ENCODE assay signal across 21 cellular contexts in the genomic region with DNA sequence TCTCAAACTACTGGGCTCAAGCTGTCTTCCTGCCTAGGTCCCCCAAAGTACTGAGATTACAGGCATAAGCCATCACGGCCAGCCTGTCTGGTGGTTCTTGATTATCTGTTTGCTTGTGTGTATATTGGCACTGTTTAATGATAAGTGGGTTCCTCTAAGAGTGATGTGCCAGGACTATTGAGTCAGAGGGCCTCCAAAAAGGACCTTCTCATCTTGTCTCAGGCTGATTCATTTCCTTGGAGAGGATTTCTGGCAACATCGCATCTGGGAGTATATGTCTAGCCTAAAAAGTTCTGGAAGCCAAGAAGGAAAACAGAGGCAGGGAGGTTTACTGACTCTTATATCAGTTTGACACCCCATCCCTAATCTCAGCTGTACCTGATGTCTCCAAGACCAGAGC. TPM values are rescaled to one million over a fixed set of nuclear protein-coding genes. Genes with fewer than 3 reads are reported as not detected.
DNase-seq lines count a peak whose midpoint lies in the region; ATAC-seq, FAIRE-seq and TF ChIP-seq lines count a peak whose summit lies in the region.
"Had no signal": no experiment of that assay in that cellular context is flagged by ENCODE, and none has a peak within 500 bp of the region (broad histone marks: within the 10 kb centered on the region; RNA-seq: fewer than 3 reads in every experiment).

No MANE protein-coding gene starts in this region.

- H4K20me1 ChIP-seq in Loucy (ENCODE audit: insufficient read depth, low read length, poor library complexity, severe bottlenecking) (no peaks in the 10 kb centered on the region), smooth muscle cell (ENCODE audit: low read depth) (no peaks in the 10 kb centered on the region)

- H3K9me2 ChIP-seq in Loucy (replicated peaks; ENCODE audit: low read depth, low read length): no peaks in the 10 kb centered on the region

- H3K9me3 Mint-ChIP-seq in activated naive CD4-positive, alpha-beta T cell treated with anti-CD3 and anti-CD28 coated beads, Interleukin-2, amount 10 ng/mL, durations not matched to agents 7 days and 5 days: no peaks in the 10 kb centered on the region
- H3K9me3 Mint-ChIP-seq: type B pancreatic cell had no signal

- FAIRE-seq in bronchial epithelial cell (lab: Jason Lieb, UNC): no peak
- FAIRE-seq: H1 had no signal

- H3K9ac ChIP-seq in Loucy (ENCODE audit: low read depth, low read length, poor library complexity, severe bottlenecking) (no peak overlapping the region), smooth muscle cell (ENCODE audit: low read depth) (no peak overlapping the region)

- H3K9me3 ChIP-seq in Loucy (ENCODE audit: insufficient read depth, low read depth, low read length) (no peaks in the 10 kb centered on the region), neutrophil (no peaks in the 10 kb centered on the region), smooth muscle cell (replicated peaks; ENCODE audit: low read depth) (no peaks in the 10 kb centered on the region)
- H3K9me3 ChIP-seq: colonic mucosa, heart left ventricle, Peyer's patch had no signal

- H3K27ac ChIP-seq in neutrophil: peak overlapping the region; percentile 70
- H3K27ac ChIP-seq in smooth muscle cell (ENCODE audit: low read depth): no peak overlapping the region
- H3K27ac ChIP-seq: colonic mucosa, heart left ventricle, Peyer's patch, VCaP had no signal

- peak overlapping the region; percentile 97; the same call in 1 of the 2 replicates for H2AFZ ChIP-seq in Loucy (ENCODE audit: low read length)
- no peak overlapping the region for H2AFZ ChIP-seq in smooth muscle cell (ENCODE audit: low read depth)

- CTCF ChIA-PET in activated naive CD4-positive, alpha-beta T cell treated with anti-CD3 and anti-CD28 coated beads, Interleukin-2, amount 10 ng/mL, durations not matched to agents 7 days and 5 days (lab: Charles Lee): no interaction called here

- no peaks in the 10 kb centered on the region for H3K36me3 ChIP-seq in Loucy (ENCODE audit: insufficient read depth, low read length)
- H3K36me3 ChIP-seq in bronchial epithelial cell (ENCODE audit: control insufficient read depth, insufficient read depth, low read length): no peaks in the 10 kb centered on the region
- H3K36me3 ChIP-seq in neutrophil: no peaks in the 10 kb centered on the region
- H3K36me3 ChIP-seq in smooth muscle cell (ENCODE audit: low read depth): no peaks in the 10 kb centered on the region
- H3K36me3 ChIP-seq: colonic mucosa, heart left ventricle, Peyer's patch had no signal

- no peak overlapping the region for H3K27ac Mint-ChIP-seq in activated naive CD4-positive, alpha-beta T cell treated with anti-CD3 and anti-CD28 coated beads, Interleukin-2, amount 10 ng/mL, durations not matched to agents 7 days and 5 days
- H3K27ac Mint-ChIP-seq: type B pancreatic cell had no signal

- no peaks in the 10 kb centered on the region for H3K36me3 Mint-ChIP-seq in activated naive CD4-positive, alpha-beta T cell treated with anti-CD3 and anti-CD28 coated beads, Interleukin-2, amount 10 ng/mL, durations not matched to agents 7 days and 5 days
- H3K36me3 Mint-ChIP-seq: type B pancreatic cell had no signal

- H3K27me3 ChIP-seq in Loucy (ENCODE audit: insufficient read depth, low read length, poor library complexity, severe bottlenecking) (no peaks in the 10 kb centered on the region), bronchial epithelial cell (ENCODE audit: control insufficient read depth, insufficient read depth, low read length) (no peaks in the 10 kb centered on the region), neutrophil (peaks cover 8% of the 10 kb centered on the region), smooth muscle cell (ENCODE audit: low read depth) (no peaks in the 10 kb centered on the region)
- H3K27me3 ChIP-seq: colonic mucosa, heart left ventricle, Peyer's patch had no signal

- H3K79me2 ChIP-seq in Loucy (ENCODE audit: insufficient read depth, low read length) (no peaks in the 10 kb centered on the region), smooth muscle cell (ENCODE audit: low read depth) (no peaks in the 10 kb centered on the region)

- H3K27me3 Mint-ChIP-seq in activated naive CD4-positive, alpha-beta T cell treated with anti-CD3 and anti-CD28 coated beads, Interleukin-2, amount 10 ng/mL, durations not matched to agents 7 days and 5 days: peaks cover 5% of the 10 kb centered on the region
- H3K27me3 Mint-ChIP-seq: type B pancreatic cell had no signal

- TF ChIP-seq CTCF in Loucy (conservative IDR thresholded peaks at IDR 0.05; ENCODE audit: low read length): no peak
- TF ChIP-seq CTCF in bronchial epithelial cell (IDR thresholded peaks at IDR 0.05; ENCODE audit: insufficient read depth, low read length, severe bottlenecking): no peak
- TF ChIP-seq CTCF in neutrophil (IDR thresholded peaks at IDR 0.05): no peak
- TF ChIP-seq CTCF in smooth muscle cell (IDR thresholded peaks at IDR 0.05; ENCODE audit: borderline replicate concordance, insufficient read depth, poor library complexity, severe bottlenecking): no peak

- 71% methylated on average over 2 of the region's 2 CpGs for WGBS in smooth muscle cell (ENCODE audit: low lambda C conversion rate)

- DNase-seq in EL (peak; percentile 78), bronchial epithelial cell (ENCODE audit: low read depth) (peak; percentile 19), NCI-H1694 (lab: John Stamatoyannopoulos, UW) (no peak), smooth muscle cell (lab: John Stamatoyannopoulos, UW; ENCODE audit: unreplicated experiment) (no peak)
- no peak for DNase-seq in activated naive CD4-positive, alpha-beta T cell treated with anti-CD3 and anti-CD28 coated beads, Interleukin-2, amount 10 ng/mL, durations not matched to agents 7 days and 5 days
- DNase-seq: C1 segment of cervical spinal cord; colonic mucosa; heart left ventricle; islet precursor cell; KG1; NCI-H2171; NCI-H774; Peyer's patch; stimulated activated CD4-positive, alpha-beta T cell treated with anti-CD3 and anti-CD28 coated beads, Interleukin-15, amount 100 ng/mL, for 24 hours; stimulated activated naive CD8-positive, alpha-beta T cell treated with anti-CD3 and anti-CD28 coated beads, Interleukin-15, Interleukin-2, amounts not matched to agents 100 U/mL and 50 U/mL, for 24 hours had no signal

- no peak overlapping the region for H3K4me3 Mint-ChIP-seq in activated naive CD4-positive, alpha-beta T cell treated with anti-CD3 and anti-CD28 coated beads, Interleukin-2, amount 10 ng/mL, durations not matched to agents 7 days and 5 days
- H3K4me3 Mint-ChIP-seq: type B pancreatic cell had no signal

- H3F3A ChIP-seq in Loucy (ENCODE audit: low read depth) (no peaks in the 10 kb centered on the region), smooth muscle cell (ENCODE audit: low read depth) (no peaks in the 10 kb centered on the region)

- no peak for ATAC-seq in GM19351 (IDR thresholded peaks at IDR 0.05; ENCODE audit: unreplicated experiment)
- ATAC-seq: stimulated activated naive CD8-positive, alpha-beta T cell treated with anti-CD3 and anti-CD28 coated beads, Interleukin-15, Interleukin-2, amounts not matched to agents 100 U/mL and 50 U/mL, for 24 hours had no signal

- no peak overlapping the region for H3K4me2 ChIP-seq in Loucy (ENCODE audit: low read depth, low read length, poor library complexity, severe bottlenecking)
- H3K4me2 ChIP-seq in smooth muscle cell: no peak overlapping the region

- no peak overlapping the region for H3K4me3 ChIP-seq in Loucy (ENCODE audit: low read length, poor library complexity, severe bottlenecking)
- H3K4me3 ChIP-seq in bronchial epithelial cell (ENCODE audit: low read depth, low read length): no peak overlapping the region
- H3K4me3 ChIP-seq in neutrophil (ENCODE audit: low read depth in 1 of 2, low read length in 1 of 2): no peak overlapping the region
- no peak overlapping the region for H3K4me3 ChIP-seq in smooth muscle cell
- H3K4me3 ChIP-seq: colonic mucosa, heart left ventricle, Peyer's patch had no signal

- peaks cover 5% of the 10 kb centered on the region for H3K4me1 Mint-ChIP-seq in activated naive CD4-positive, alpha-beta T cell treated with anti-CD3 and anti-CD28 coated beads, Interleukin-2, amount 10 ng/mL, durations not matched to agents 7 days and 5 days

- H3K4me1 ChIP-seq in Loucy (ENCODE audit: insufficient read depth, low read length, poor library complexity, severe bottlenecking) (peaks cover 17% of the 10 kb centered on the region), neutrophil (ENCODE audit: control insufficient read depth in 1 of 2, insufficient read depth in 1 of 2, low read depth in 1 of 2, low read length in 1 of 2) (peaks cover 9 to 25% of the 10 kb centered on the region in 2 experiments), smooth muscle cell (ENCODE audit: low read depth) (no peaks in the 10 kb centered on the region)
- H3K4me1 ChIP-seq: colonic mucosa, Peyer's patch had no signal

RNA-seq across cellular contexts. Expression of gene AKAP9, which starts 27.1 kb away (rescaled TPM):
- total RNA-seq in bronchial epithelial cell: 34.5 and 38.8 TPM in 2 replicates
- 57.8 and 62.7 TPM in 2 replicates for total RNA-seq in smooth muscle cell
- polyA plus RNA-seq in smooth muscle cell: 41.7 and 66.3 TPM in 2 replicates

RNA-seq across cellular contexts. Expression of gene MTERF1, which starts 33.1 kb away (rescaled TPM):
- 10.3 and 10.4 TPM in 2 replicates for total RNA-seq in bronchial epithelial cell
- total RNA-seq in smooth muscle cell: 8.9 and 19.4 TPM in 2 replicates
- 6.1 and 6.7 TPM in 2 replicates for polyA plus RNA-seq in smooth muscle cell

Comparison
In these comparisons a context has a peak if more than half of its experiments do, and no peak if none do; other contexts are left out.
1. DNase-seq: peak in EL (single experiment) and bronchial epithelial cell (single experiment); none in activated naive CD4-positive, alpha-beta T cell treated with anti-CD3 and anti-CD28 coated beads, Interleukin-2, amount 10 ng/mL, durations not matched to agents 7 days and 5 days (single experiment), NCI-H1694 (single experiment) and smooth muscle cell (single experiment).